ENCODE assay signal across 27 cellular contexts in genomic region chr17:72425796-72426173, GRCh38.
DNase-seq lines count a peak whose midpoint lies in the region; ATAC-seq, FAIRE-seq and TF ChIP-seq lines count a peak whose summit lies in the region.
"Had no signal": no experiment of that assay in that cellular context is flagged by ENCODE, and none has a peak within 500 bp of the region (broad histone marks: within the 10 kb centered on the region; RNA-seq: fewer than 3 reads in every experiment).

No MANE protein-coding gene starts in this region.

- H3K4me3 ChIP-seq in HepG2 (replicated peaks in 1 of 3; ENCODE audit: insufficient read depth in 1 of 3, low read depth in 2 of 3, low read length in 3 of 3) (no peak overlapping the region), right lobe of liver (no peak overlapping the region), OCI-LY3 (ENCODE audit: low read length) (peak overlapping the region; percentile 75), MG63 (no peak overlapping the region)
- H3K4me3 ChIP-seq: PC-9, SJSA1 had no signal

- in situ Hi-C loops in HepG2 (cut with HindIII; ENCODE audit: extremely low pct_ligation_motif_present, low pct_unique_long_range_greater_than_20kb) = no loop called here

- H3K79me2 ChIP-seq in HepG2 (ENCODE audit: insufficient read depth, low read length) (peaks cover 64% of the 10 kb centered on the region), OCI-LY3 (ENCODE audit: low read length) (peaks cover 5% of the 10 kb centered on the region)

- no peak for TF ChIP-seq EP300 in HepG2 (IDR thresholded peaks at IDR 0.05; ENCODE audit: low read depth in 2 of 2, low read length in 2 of 2)
- no peak for TF ChIP-seq EP300 in HepG2 (CRISPR knock-in tag; IDR thresholded peaks at IDR 0.05; ENCODE audit: borderline replicate concordance)

- no peak overlapping the region for H3K27ac ChIP-seq in HepG2 (ENCODE audit: extremely low read length, insufficient read depth, low read length)
- no peak overlapping the region for H3K27ac ChIP-seq in right lobe of liver
- H3K27ac ChIP-seq in OCI-LY3 (ENCODE audit: low read length) = peak overlapping the region; percentile 98
- H3K27ac ChIP-seq: 22Rv1, SJSA1 had no signal

- TF ChIP-seq POLR2A in HepG2 (IDR thresholded peaks at IDR 0.05; ENCODE audit: insufficient read depth in 1 of 2, low read depth in 2 of 2, low read length in 2 of 2) (no peak), right lobe of liver (IDR thresholded peaks at IDR 0.05) (no peak)

- H3K27me3 ChIP-seq in HepG2 (ENCODE audit: control insufficient read depth in 1 of 2, insufficient read depth in 2 of 2, low read length in 2 of 2) (no peaks in the 10 kb centered on the region), right lobe of liver (no peaks in the 10 kb centered on the region), OCI-LY3 (ENCODE audit: low read depth, low read length) (no peaks in the 10 kb centered on the region), MG63 (no peaks in the 10 kb centered on the region)
- H3K27me3 ChIP-seq: SJSA1 had no signal

- intact Hi-C loops in HepG2 (cut with micrococcal nuclease; ENCODE audit: unreplicated experiment) = no loop called here
- intact Hi-C loops in right lobe of liver (cut with DNase I) = no loop called here

- H3K4me2 ChIP-seq in HepG2 (ENCODE audit: low read depth, low read length) = no peak overlapping the region
- H3K4me2 ChIP-seq in OCI-LY3 (ENCODE audit: low read length) = peak overlapping the region; percentile 97
- H3K4me2 ChIP-seq: PC-9 had no signal

- H3K9ac ChIP-seq in HepG2 (ENCODE audit: insufficient read depth, low read depth, low read length) (no peak overlapping the region), OCI-LY3 (ENCODE audit: low read length) (peak overlapping the region; percentile 90)

- no peaks in the 10 kb centered on the region for H3K27me3 Mint-ChIP-seq in activated T-cell treated with anti-CD3 and anti-CD28 coated beads, Interleukin-2, amount 50 U/mL, for 72 hours (ENCODE audit: low read depth)

- H3K36me3 Mint-ChIP-seq in activated T-cell treated with anti-CD3 and anti-CD28 coated beads, Interleukin-2, amount 50 U/mL, for 72 hours (ENCODE audit: insufficient read depth in 2 of 2) = no peaks in the 10 kb centered on the region

- H3K4me1 Mint-ChIP-seq in activated T-cell treated with anti-CD3 and anti-CD28 coated beads, Interleukin-2, amount 50 U/mL, for 72 hours (ENCODE audit: low read depth) = peaks cover 20% of the 10 kb centered on the region

- H3K36me3 ChIP-seq in HepG2 (replicated peaks in 1 of 2; ENCODE audit: control insufficient read depth in 1 of 2, insufficient read depth in 2 of 2, low read length in 2 of 2) (peaks cover 15% of the 10 kb centered on the region in 2 experiments; a peak in 4 of 5 replicates), right lobe of liver (no peaks in the 10 kb centered on the region), OCI-LY3 (replicated peaks; ENCODE audit: low read depth, low read length) (peaks cover 9% of the 10 kb centered on the region), MG63 (no peaks in the 10 kb centered on the region)
- H3K36me3 ChIP-seq: SJSA1 had no signal

- CTCF ChIA-PET in HepG2 (lab: Yijun Ruan, JAX; ENCODE audit: low intra/inter-chr PET ratio, low total read pairs) = no interaction called here

- no peak overlapping the region for H3K4me3 Mint-ChIP-seq in activated T-cell treated with anti-CD3 and anti-CD28 coated beads, Interleukin-2, amount 50 U/mL, for 72 hours
- H3K4me3 Mint-ChIP-seq: H9 had no signal

- no peaks in the 10 kb centered on the region for H3K9me3 Mint-ChIP-seq in activated T-cell treated with anti-CD3 and anti-CD28 coated beads, Interleukin-2, amount 50 U/mL, for 72 hours
- H3K9me3 Mint-ChIP-seq: H9 had no signal

- H4K20me1 ChIP-seq in HepG2 (ENCODE audit: insufficient read depth, low read length) (no peaks in the 10 kb centered on the region), OCI-LY3 (ENCODE audit: insufficient read depth, low read length) (no peaks in the 10 kb centered on the region)

- no peaks in the 10 kb centered on the region for H3K9me3 ChIP-seq in HepG2 (ENCODE audit: low read length)
- H3K9me3 ChIP-seq in right lobe of liver = no peaks in the 10 kb centered on the region
- H3K9me3 ChIP-seq in OCI-LY3 (ENCODE audit: insufficient read depth, low read length) = no peaks in the 10 kb centered on the region
- no peaks in the 10 kb centered on the region for H3K9me3 ChIP-seq in MG63
- H3K9me3 ChIP-seq: SJSA1 had no signal

- no peak for TF ChIP-seq RAD21 in HepG2 (CRISPR knock-in tag; IDR thresholded peaks at IDR 0.05)

- no peak for ATAC-seq in HepG2
- no peak for ATAC-seq in right lobe of liver
- no peak for ATAC-seq in activated T-cell treated with anti-CD3 and anti-CD28 coated beads, Interleukin-2, amount 50 U/mL, for 72 hours (replicated peaks in 1 of 2)

- no peak overlapping the region for H3K27ac Mint-ChIP-seq in activated T-cell treated with anti-CD3 and anti-CD28 coated beads, Interleukin-2, amount 50 U/mL, for 72 hours
- H3K27ac Mint-ChIP-seq: H9 had no signal

- no peak overlapping the region for H2AFZ ChIP-seq in HepG2 (ENCODE audit: low read length)
- H2AFZ ChIP-seq in OCI-LY3 (ENCODE audit: low read depth, low read length) = no peak overlapping the region
- H2AFZ ChIP-seq: PC-9 had no signal

- TF ChIP-seq CTCF in HepG2 (CRISPR knock-in tag; IDR thresholded peaks at IDR 0.05) = no peak
- no peak for TF ChIP-seq CTCF in right lobe of liver (IDR thresholded peaks at IDR 0.05)
- no peak for TF ChIP-seq CTCF in OCI-LY3 (IDR thresholded peaks at IDR 0.05; ENCODE audit: low read depth, low read length)

- FAIRE-seq in HepG2 (lab: Jason Lieb, UNC) = no peak
- peak; percentile 52 for FAIRE-seq in urothelium cell line (lab: Jason Lieb, UNC)
- FAIRE-seq: D721Med, G401.6, GM12892 had no signal

- BruUV-seq in HepG2 (replicated peaks; lab: Mats Ljungman, UMichigan) = no TSS peak

- POLR2A ChIA-PET in HepG2 (lab: Yijun Ruan, JAX) = interaction anchor here (0.6 to 2.7 kb wide), 6 partner anchors 12 to 305 kb away, joined by 3 to 11 read pairs (median 5); partner anchors contain the start of gene SOX9

- no peak for DNase-seq in HepG2 (ENCODE audit: low spot score)
- no peak for DNase-seq in right lobe of liver
- DNase-seq in kidney tubule cell (ENCODE audit: low spot score) = peak; percentile 64
- no peak for DNase-seq in urothelium cell line (ENCODE audit: low spot score)
- DNase-seq in NCI-H146 (lab: John Stamatoyannopoulos, UW) = no peak
- DNase-seq in activated T-cell treated with anti-CD3 and anti-CD28 coated beads, Interleukin-2, amount 50 U/mL, for 72 hours = no peak
- DNase-seq in MG63 = no peak
- DNase-seq: H9, Kasumi-1, MV-4-11, NCI-H1105, NCI-H1436 treated with DMSO at 0.1 percent for 48 hours, NCI-H1930, NCI-H2107, NCI-H446, NCI-H524 treated with DMSO at 0.1 percent for 48 hours, NCI-H774, PC-9, Right ventricle myocardium superior, RPMI8226, T-helper 2 cell had no signal

- WGBS in HepG2 (ENCODE audit: low lambda C conversion rate) = 81% methylated on average over 5 of the region's 5 CpGs
- WGBS in right lobe of liver (ENCODE audit: insufficient coverage, low coverage, low lambda C conversion rate, missing lambda C conversion rate) = 71% methylated on average over 4 of the region's 5 CpGs

- H3K4me1 ChIP-seq in HepG2 (ENCODE audit: insufficient read depth, low read length) (peaks cover 97% of the 10 kb centered on the region), right lobe of liver (no peaks in the 10 kb centered on the region), OCI-LY3 (ENCODE audit: low read length) (peaks cover 71% of the 10 kb centered on the region)

TF ChIP-seq in HepG2, 621 proteins besides CTCF, POLR2A, EP300 and RAD21 (continues in another document):
- TF ChIP-seq ARID4A (CRISPR knock-in tag; IDR thresholded peaks at IDR 0.05; ENCODE audit: borderline replicate concordance) (0 out of 2 replicates have a peak, but pooled peaks have one; percentile 5), SRF (IDR thresholded peaks at IDR 0.05; ENCODE audit: low read depth, low read length) (no peak)
